1 cellular context compared by ENCODE assay signal in the genomic region with DNA sequence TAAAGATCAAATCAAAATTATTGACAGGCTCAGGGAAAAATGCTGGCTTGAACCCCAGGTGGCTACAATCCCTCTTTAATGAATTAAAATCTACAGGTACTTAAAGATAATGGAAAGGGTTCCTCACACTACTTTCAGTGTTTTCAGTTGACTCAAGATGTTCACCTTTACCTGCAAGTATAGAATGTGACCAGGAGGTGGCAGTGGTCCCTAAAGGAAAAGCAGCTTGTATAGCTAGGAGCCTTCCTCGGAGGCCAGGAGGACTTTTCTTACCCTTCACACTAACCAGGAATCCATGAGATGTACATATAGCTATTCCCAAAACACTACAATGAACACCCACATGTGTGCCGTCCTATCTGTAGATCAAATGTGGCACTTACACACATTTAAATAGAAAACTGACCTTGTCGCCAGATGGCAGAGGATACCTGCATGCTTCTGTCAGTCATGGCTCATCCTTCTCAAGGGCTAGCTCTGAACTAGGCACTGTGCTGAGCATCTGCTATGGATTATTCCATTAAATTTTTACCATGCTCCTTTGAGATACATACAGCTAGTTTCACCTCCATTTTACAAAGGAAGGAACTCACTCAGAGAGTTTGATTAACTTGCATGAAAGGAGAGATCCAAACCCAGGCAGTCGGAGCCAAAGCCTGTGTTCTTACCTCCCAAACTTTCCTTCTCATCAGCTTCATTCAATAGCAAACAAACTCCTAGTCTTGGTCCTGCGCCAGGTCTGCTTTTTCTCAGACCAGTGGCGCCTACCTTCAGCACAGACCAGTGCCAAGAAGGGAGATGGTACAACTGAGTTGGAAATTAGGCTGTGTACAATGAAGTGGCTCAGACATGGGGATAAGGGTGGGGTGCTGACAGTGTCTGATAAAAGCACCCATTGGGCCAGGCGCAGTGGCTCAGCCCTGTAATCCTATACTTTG.
TF ChIP-seq lines count a peak whose summit lies in the region.

No MANE protein-coding gene starts in this region.

TF ChIP-seq in HepG2, 621 proteins besides CTCF, POLR2A, EP300 and RAD21 (continued from another document and continues in another):
- TF ChIP-seq FOSL2 (CRISPR knock-in tag; IDR thresholded peaks at IDR 0.05), result peak; percentile 13; the same call in 1 of the 2 replicates
- TF ChIP-seq STAG1 (CRISPR knock-in tag; IDR thresholded peaks at IDR 0.05), result peak; percentile 93
- TF ChIP-seq ZNF501 (CRISPR knock-in tag; IDR thresholded peaks at IDR 0.05), result peak; percentile 55; the same call in 1 of the 2 replicates
- no peak for TF ChIP-seq ZSCAN20 (CRISPR knock-in tag; IDR thresholded peaks at IDR 0.05; ENCODE audit: borderline replicate concordance)
- TF ChIP-seq, protein P1, sequence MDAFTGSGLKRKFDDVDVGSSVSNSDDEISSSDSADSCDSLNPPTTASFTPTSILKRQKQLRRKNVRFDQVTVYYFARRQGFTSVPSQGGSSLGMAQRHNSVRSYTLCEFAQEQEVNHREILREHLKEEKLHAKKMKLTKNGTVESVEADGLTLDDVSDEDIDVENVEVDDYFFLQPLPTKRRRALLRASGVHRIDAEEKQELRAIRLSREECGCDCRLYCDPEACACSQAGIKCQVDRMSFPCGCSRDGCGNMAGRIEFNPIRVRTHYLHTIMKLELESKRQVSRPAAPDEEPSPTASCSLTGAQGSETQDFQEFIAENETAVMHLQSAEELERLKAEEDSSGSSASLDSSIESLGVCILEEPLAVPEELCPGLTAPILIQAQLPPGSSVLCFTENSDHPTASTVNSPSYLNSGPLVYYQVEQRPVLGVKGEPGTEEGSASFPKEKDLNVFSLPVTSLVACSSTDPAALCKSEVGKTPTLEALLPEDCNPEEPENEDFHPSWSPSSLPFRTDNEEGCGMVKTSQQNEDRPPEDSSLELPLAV (CRISPR knock-in tag; conservative IDR thresholded peaks at IDR 0.05; ENCODE audit: low read depth), result no peak
- TF ChIP-seq ZNF101 (CRISPR knock-in tag; IDR thresholded peaks at IDR 0.05; ENCODE audit: borderline replicate concordance, low read depth), result no peak
- peak; percentile 48; the same call in 1 of the 2 replicates for TF ChIP-seq ZMYM4 (CRISPR knock-in tag; IDR thresholded peaks at IDR 0.05)
- 0 out of 2 replicates have a peak, but pooled peaks have one; percentile 27 for TF ChIP-seq ZMYM3 (CRISPR knock-in tag; IDR thresholded peaks at IDR 0.05)
- TF ChIP-seq RBFOX2 (IDR thresholded peaks at IDR 0.05; ENCODE audit: low read depth, low read length), result no peak
- TF ChIP-seq, protein P2, sequence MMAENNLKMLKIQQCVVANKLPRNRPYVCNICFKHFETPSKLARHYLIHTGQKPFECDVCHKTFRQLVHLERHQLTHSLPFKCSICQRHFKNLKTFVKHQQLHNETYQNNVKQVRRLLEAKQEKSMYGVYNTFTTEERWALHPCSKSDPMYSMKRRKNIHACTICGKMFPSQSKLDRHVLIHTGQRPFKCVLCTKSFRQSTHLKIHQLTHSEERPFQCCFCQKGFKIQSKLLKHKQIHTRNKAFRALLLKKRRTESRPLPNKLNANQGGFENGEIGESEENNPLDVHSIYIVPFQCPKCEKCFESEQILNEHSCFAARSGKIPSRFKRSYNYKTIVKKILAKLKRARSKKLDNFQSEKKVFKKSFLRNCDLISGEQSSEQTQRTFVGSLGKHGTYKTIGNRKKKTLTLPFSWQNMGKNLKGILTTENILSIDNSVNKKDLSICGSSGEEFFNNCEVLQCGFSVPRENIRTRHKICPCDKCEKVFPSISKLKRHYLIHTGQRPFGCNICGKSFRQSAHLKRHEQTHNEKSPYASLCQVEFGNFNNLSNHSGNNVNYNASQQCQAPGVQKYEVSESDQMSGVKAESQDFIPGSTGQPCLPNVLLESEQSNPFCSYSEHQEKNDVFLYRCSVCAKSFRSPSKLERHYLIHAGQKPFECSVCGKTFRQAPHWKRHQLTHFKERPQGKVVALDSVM (CRISPR knock-in tag; IDR thresholded peaks at IDR 0.05), result peak; percentile 96
- TF ChIP-seq ZNF274 (CRISPR knock-in tag; IDR thresholded peaks at IDR 0.05), result no peak
- TF ChIP-seq RXRB (CRISPR knock-in tag; IDR thresholded peaks at IDR 0.05; ENCODE audit: borderline replicate concordance), result 0 out of 2 replicates have a peak, but pooled peaks have one; percentile 37
- no peak for TF ChIP-seq ZBTB38 (CRISPR knock-in tag; IDR thresholded peaks at IDR 0.05)
- TF ChIP-seq ZZZ3 (CRISPR knock-in tag; IDR thresholded peaks at IDR 0.05; ENCODE audit: borderline replicate concordance), result no peak
- TF ChIP-seq ZNF780A (CRISPR knock-in tag; IDR thresholded peaks at IDR 0.05), result no peak
- TF ChIP-seq, protein P3, sequence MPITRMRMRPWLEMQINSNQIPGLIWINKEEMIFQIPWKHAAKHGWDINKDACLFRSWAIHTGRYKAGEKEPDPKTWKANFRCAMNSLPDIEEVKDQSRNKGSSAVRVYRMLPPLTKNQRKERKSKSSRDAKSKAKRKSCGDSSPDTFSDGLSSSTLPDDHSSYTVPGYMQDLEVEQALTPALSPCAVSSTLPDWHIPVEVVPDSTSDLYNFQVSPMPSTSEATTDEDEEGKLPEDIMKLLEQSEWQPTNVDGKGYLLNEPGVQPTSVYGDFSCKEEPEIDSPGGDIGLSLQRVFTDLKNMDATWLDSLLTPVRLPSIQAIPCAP (CRISPR knock-in tag; IDR thresholded peaks at IDR 0.05; ENCODE audit: low read depth), result no peak
- TF ChIP-seq ZNF567 (CRISPR knock-in tag; IDR thresholded peaks at IDR 0.05; ENCODE audit: borderline replicate concordance), result no peak
- TF ChIP-seq SP2 (CRISPR knock-in tag; IDR thresholded peaks at IDR 0.05), result no peak
- TF ChIP-seq YY1 (IDR thresholded peaks at IDR 0.05; ENCODE audit: insufficient read depth, insufficient replicate concordance, low read depth, low read length), result no peak
- TF ChIP-seq, protein P4, sequence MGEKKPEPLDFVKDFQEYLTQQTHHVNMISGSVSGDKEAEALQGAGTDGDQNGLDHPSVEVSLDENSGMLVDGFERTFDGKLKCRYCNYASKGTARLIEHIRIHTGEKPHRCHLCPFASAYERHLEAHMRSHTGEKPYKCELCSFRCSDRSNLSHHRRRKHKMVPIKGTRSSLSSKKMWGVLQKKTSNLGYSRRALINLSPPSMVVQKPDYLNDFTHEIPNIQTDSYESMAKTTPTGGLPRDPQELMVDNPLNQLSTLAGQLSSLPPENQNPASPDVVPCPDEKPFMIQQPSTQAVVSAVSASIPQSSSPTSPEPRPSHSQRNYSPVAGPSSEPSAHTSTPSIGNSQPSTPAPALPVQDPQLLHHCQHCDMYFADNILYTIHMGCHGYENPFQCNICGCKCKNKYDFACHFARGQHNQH (CRISPR knock-in tag; IDR thresholded peaks at IDR 0.05), result no peak
- 0 out of 2 replicates have a peak, but pooled peaks have one; percentile 27 for TF ChIP-seq POGZ (CRISPR knock-in tag; IDR thresholded peaks at IDR 0.05)
- TF ChIP-seq, protein P5, sequence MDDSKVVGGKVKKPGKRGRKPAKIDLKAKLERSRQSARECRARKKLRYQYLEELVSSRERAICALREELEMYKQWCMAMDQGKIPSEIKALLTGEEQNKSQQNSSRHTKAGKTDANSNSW (CRISPR knock-in tag; IDR thresholded peaks at IDR 0.05; ENCODE audit: borderline replicate concordance), result no peak
- TF ChIP-seq KLF16 (CRISPR knock-in tag; IDR thresholded peaks at IDR 0.05), result peak in 1 of 2 experiments; percentile 65; a peak in 1 of 4 replicates
- TF ChIP-seq, protein P6, sequence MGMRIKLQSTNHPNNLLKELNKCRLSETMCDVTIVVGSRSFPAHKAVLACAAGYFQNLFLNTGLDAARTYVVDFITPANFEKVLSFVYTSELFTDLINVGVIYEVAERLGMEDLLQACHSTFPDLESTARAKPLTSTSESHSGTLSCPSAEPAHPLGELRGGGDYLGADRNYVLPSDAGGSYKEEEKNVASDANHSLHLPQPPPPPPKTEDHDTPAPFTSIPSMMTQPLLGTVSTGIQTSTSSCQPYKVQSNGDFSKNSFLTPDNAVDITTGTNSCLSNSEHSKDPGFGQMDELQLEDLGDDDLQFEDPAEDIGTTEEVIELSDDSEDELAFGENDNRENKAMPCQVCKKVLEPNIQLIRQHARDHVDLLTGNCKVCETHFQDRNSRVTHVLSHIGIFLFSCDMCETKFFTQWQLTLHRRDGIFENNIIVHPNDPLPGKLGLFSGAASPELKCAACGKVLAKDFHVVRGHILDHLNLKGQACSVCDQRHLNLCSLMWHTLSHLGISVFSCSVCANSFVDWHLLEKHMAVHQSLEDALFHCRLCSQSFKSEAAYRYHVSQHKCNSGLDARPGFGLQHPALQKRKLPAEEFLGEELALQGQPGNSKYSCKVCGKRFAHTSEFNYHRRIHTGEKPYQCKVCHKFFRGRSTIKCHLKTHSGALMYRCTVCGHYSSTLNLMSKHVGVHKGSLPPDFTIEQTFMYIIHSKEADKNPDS (CRISPR knock-in tag; IDR thresholded peaks at IDR 0.05), result no peak
- TF ChIP-seq ZNF337 (CRISPR knock-in tag; IDR thresholded peaks at IDR 0.05; ENCODE audit: borderline replicate concordance, low read depth), result no peak
- TF ChIP-seq, protein P7, sequence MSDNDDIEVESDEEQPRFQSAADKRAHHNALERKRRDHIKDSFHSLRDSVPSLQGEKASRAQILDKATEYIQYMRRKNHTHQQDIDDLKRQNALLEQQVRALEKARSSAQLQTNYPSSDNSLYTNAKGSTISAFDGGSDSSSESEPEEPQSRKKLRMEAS (IDR thresholded peaks at IDR 0.05), result no peak
- TF ChIP-seq, protein P8, sequence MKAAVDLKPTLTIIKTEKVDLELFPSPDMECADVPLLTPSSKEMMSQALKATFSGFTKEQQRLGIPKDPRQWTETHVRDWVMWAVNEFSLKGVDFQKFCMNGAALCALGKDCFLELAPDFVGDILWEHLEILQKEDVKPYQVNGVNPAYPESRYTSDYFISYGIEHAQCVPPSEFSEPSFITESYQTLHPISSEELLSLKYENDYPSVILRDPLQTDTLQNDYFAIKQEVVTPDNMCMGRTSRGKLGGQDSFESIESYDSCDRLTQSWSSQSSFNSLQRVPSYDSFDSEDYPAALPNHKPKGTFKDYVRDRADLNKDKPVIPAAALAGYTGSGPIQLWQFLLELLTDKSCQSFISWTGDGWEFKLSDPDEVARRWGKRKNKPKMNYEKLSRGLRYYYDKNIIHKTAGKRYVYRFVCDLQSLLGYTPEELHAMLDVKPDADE (CRISPR knock-in tag; IDR thresholded peaks at IDR 0.05), result no peak
- no peak for TF ChIP-seq SMAD3 (CRISPR knock-in tag; IDR thresholded peaks at IDR 0.05)
- TF ChIP-seq HNF4G (IDR thresholded peaks at IDR 0.05; ENCODE audit: borderline replicate concordance, low read depth, low read length), result no peak
- TF ChIP-seq HNF4G (CRISPR knock-in tag; IDR thresholded peaks at IDR 0.05; ENCODE audit: borderline replicate concordance, low read depth), result no peak
- TF ChIP-seq, protein P9, sequence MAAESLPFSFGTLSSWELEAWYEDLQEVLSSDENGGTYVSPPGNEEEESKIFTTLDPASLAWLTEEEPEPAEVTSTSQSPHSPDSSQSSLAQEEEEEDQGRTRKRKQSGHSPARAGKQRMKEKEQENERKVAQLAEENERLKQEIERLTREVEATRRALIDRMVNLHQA (CRISPR knock-in tag; IDR thresholded peaks at IDR 0.05), result no peak
- no peak for TF ChIP-seq ZNF616 (CRISPR knock-in tag; IDR thresholded peaks at IDR 0.05; ENCODE audit: low read depth)
- TF ChIP-seq TARDBP (CRISPR knock-in tag; IDR thresholded peaks at IDR 0.05), result no peak
- TF ChIP-seq, protein P10, sequence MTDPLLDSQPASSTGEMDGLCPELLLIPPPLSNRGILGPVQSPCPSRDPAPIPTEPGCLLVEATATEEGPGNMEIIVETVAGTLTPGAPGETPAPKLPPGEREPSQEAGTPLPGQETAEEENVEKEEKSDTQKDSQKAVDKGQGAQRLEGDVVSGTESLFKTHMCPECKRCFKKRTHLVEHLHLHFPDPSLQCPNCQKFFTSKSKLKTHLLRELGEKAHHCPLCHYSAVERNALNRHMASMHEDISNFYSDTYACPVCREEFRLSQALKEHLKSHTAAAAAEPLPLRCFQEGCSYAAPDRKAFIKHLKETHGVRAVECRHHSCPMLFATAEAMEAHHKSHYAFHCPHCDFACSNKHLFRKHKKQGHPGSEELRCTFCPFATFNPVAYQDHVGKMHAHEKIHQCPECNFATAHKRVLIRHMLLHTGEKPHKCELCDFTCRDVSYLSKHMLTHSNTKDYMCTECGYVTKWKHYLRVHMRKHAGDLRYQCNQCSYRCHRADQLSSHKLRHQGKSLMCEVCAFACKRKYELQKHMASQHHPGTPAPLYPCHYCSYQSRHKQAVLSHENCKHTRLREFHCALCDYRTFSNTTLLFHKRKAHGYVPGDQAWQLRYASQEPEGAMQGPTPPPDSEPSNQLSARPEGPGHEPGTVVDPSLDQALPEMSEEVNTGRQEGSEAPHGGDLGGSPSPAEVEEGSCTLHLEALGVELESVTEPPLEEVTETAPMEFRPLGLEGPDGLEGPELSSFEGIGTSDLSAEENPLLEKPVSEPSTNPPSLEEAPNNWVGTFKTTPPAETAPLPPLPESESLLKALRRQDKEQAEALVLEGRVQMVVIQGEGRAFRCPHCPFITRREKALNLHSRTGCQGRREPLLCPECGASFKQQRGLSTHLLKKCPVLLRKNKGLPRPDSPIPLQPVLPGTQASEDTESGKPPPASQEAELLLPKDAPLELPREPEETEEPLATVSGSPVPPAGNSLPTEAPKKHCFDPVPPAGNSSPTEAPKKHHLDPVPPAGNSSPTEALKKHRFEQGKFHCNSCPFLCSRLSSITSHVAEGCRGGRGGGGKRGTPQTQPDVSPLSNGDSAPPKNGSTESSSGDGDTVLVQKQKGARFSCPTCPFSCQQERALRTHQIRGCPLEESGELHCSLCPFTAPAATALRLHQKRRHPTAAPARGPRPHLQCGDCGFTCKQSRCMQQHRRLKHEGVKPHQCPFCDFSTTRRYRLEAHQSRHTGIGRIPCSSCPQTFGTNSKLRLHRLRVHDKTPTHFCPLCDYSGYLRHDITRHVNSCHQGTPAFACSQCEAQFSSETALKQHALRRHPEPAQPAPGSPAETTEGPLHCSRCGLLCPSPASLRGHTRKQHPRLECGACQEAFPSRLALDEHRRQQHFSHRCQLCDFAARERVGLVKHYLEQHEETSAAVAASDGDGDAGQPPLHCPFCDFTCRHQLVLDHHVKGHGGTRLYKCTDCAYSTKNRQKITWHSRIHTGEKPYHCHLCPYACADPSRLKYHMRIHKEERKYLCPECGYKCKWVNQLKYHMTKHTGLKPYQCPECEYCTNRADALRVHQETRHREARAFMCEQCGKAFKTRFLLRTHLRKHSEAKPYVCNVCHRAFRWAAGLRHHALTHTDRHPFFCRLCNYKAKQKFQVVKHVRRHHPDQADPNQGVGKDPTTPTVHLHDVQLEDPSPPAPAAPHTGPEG (CRISPR knock-in tag; IDR thresholded peaks at IDR 0.05), result no peak
- no peak for TF ChIP-seq PHF21A (CRISPR knock-in tag; IDR thresholded peaks at IDR 0.05)
- peak; percentile 34; the same call in 1 of the 2 replicates for TF ChIP-seq FOXA3 (CRISPR knock-in tag; IDR thresholded peaks at IDR 0.05)
- TF ChIP-seq ZNF607 (CRISPR knock-in tag; IDR thresholded peaks at IDR 0.05; ENCODE audit: borderline replicate concordance), result no peak
- TF ChIP-seq HOXA9 (CRISPR knock-in tag; IDR thresholded peaks at IDR 0.05; ENCODE audit: borderline replicate concordance), result no peak
